In genomic region chr3:141275973-141276372, GRCh38 we compare ENCODE assay signal across 14 cellular contexts. TPM values are rescaled to one million over a fixed set of nuclear protein-coding genes. Genes with fewer than 3 reads are reported as not detected.
DNase-seq lines count a peak whose midpoint lies in the region; ATAC-seq and TF ChIP-seq lines count a peak whose summit lies in the region.
"Had no signal": no experiment of that assay in that cellular context is flagged by ENCODE, and none has a peak within 500 bp of the region (broad histone marks: within the 10 kb centered on the region; RNA-seq: fewer than 3 reads in every experiment).

No MANE protein-coding gene starts in this region.

- TF ChIP-seq CTCF in LNCAP (IDR thresholded peaks at IDR 0.05) (peak; percentile 50; the same call in 1 of the 2 replicates), hepatocyte (IDR thresholded peaks at IDR 0.05; ENCODE audit: poor library complexity) (no peak)

- no peak overlapping the region for H3K9ac ChIP-seq in SK-N-MC (ENCODE audit: insufficient read length)
- H3K9ac ChIP-seq: parathyroid adenoma had no signal

- no peaks in the 10 kb centered on the region for H3K27me3 ChIP-seq in hepatocyte
- H3K27me3 ChIP-seq: ascending aorta had no signal

- H3K9me2 ChIP-seq in hepatocyte (replicated peaks; ENCODE audit: insufficient read depth): no peaks in the 10 kb centered on the region

- WGBS in hepatocyte (ENCODE audit: low lambda C conversion rate, missing lambda C conversion rate): 78% methylated on average over 7 of the region's 7 CpGs

- no peaks in the 10 kb centered on the region for H3K36me3 ChIP-seq in SK-N-MC (ENCODE audit: insufficient read depth, low read length)
- H3K36me3 ChIP-seq in hepatocyte (replicated peaks; ENCODE audit: insufficient read depth, low read depth): no peaks in the 10 kb centered on the region
- H3K36me3 ChIP-seq: ascending aorta had no signal

- no peaks in the 10 kb centered on the region for H3K79me2 ChIP-seq in hepatocyte

- H3K27ac ChIP-seq in SK-N-MC: no peak overlapping the region
- peak overlapping the region; percentile 0 for H3K27ac ChIP-seq in hepatocyte

- DNase-seq in DMS153 treated with DMSO at 0.1 percent for 48 hours (lab: John Stamatoyannopoulos, UW; ENCODE audit: unreplicated experiment) (peak; percentile 15), SK-N-MC (ENCODE audit: low read depth, low spot score) (peak; percentile 39), hepatocyte (ENCODE audit: low spot score) (peak; percentile 46), iPS-NIHi11 (ENCODE audit: low spot score) (no peak)
- no peak for DNase-seq in effector CD8-positive, alpha-beta T cell (lab: John Stamatoyannopoulos, UW)
- DNase-seq: activated CD4-positive, alpha-beta T cell treated with anti-CD3 and anti-CD28 coated beads for 4 hours; NCI-H345; stimulated activated CD4-positive, alpha-beta T cell treated with anti-CD3 and anti-CD28 coated beads, Interleukin-2, amount 100 ng/mL, for 48 hours; stimulated activated naive CD4-positive, alpha-beta T cell treated with Interleukin-2 at 50 U/mL for 16 hours had no signal

- peaks cover 9% of the 10 kb centered on the region for H3K4me1 ChIP-seq in hepatocyte (ENCODE audit: insufficient read depth)

- H3K4me2 ChIP-seq in hepatocyte: no peak overlapping the region

- H3K9me3 ChIP-seq in SK-N-MC (ENCODE audit: low read depth, low read length) (no peaks in the 10 kb centered on the region), hepatocyte (ENCODE audit: low read depth) (no peaks in the 10 kb centered on the region)
- H3K9me3 ChIP-seq: ascending aorta had no signal

- H3K4me3 ChIP-seq in SK-N-MC (no peak overlapping the region), hepatocyte (no peak overlapping the region)
- H3K4me3 ChIP-seq: ascending aorta had no signal

- ATAC-seq in GM18909 (IDR thresholded peaks at IDR 0.05; ENCODE audit: poor library complexity, unreplicated experiment): no peak
- ATAC-seq in HG03045 (IDR thresholded peaks at IDR 0.05; ENCODE audit: unreplicated experiment): no peak

- no peak overlapping the region for H2AFZ ChIP-seq in hepatocyte
- H2AFZ ChIP-seq: parathyroid adenoma had no signal

- H4K20me1 ChIP-seq in hepatocyte (ENCODE audit: insufficient read depth, poor library complexity, severe bottlenecking): no peaks in the 10 kb centered on the region

RNA-seq across cellular contexts. Expression of gene PXYLP1, which starts 44.3 kb away (rescaled TPM):
- total RNA-seq in hepatocyte: 25.8 and 29.2 TPM in 2 replicates
- 14.5 and 21.3 TPM in 2 replicates for polyA plus RNA-seq in hepatocyte

Comparison
In these comparisons a context has a peak if more than half of its experiments do, and no peak if none do; other contexts are left out.
1. DNase-seq: peak in DMS153 treated with DMSO at 0.1 percent for 48 hours (single experiment), SK-N-MC (single experiment) and hepatocyte (single experiment); none in effector CD8-positive, alpha-beta T cell (single experiment) and iPS-NIHi11 (single experiment).